Comparison of ENCODE assay signal across 8 cellular contexts in genomic region chr9:106860731-106861584, GRCh38. TPM values are rescaled to one million over a fixed set of nuclear protein-coding genes. Genes with fewer than 3 reads are reported as not detected.
A peak's percentile ranks its signal among the peaks of the same experiment; 100 is the strongest.
DNase-seq lines count a peak whose midpoint lies in the region; ATAC-seq lines count a peak whose summit lies in the region.

No MANE protein-coding gene starts in this region.

- H3K27ac Mint-ChIP-seq in activated naive CD4-positive, alpha-beta T cell treated with anti-CD3 and anti-CD28 coated beads for 36 hours = no peak overlapping the region
- no peak overlapping the region for H3K27ac Mint-ChIP-seq in immature natural killer cell
- H3K27ac Mint-ChIP-seq in stimulated activated memory B cell treated with anti-CD40 and anti-IgM and Interleukin-4, amounts not matched to agents 10 μg/mL and 1 μg/mL and 100 μg/mL, for 72 hours = no peak overlapping the region

- H3K4me3 Mint-ChIP-seq in activated naive CD4-positive, alpha-beta T cell treated with anti-CD3 and anti-CD28 coated beads for 36 hours = peak overlapping the region; percentile 43
- H3K4me3 Mint-ChIP-seq in immature natural killer cell = peak overlapping the region; percentile 54 to 72 (median 67)
- H3K4me3 Mint-ChIP-seq in stimulated activated memory B cell treated with anti-CD40 and anti-IgM and Interleukin-4, amounts not matched to agents 10 μg/mL and 1 μg/mL and 100 μg/mL, for 72 hours = peak overlapping the region; percentile 19

- H3K27me3 Mint-ChIP-seq in activated naive CD4-positive, alpha-beta T cell treated with anti-CD3 and anti-CD28 coated beads for 36 hours (ENCODE audit: low read depth) = peaks cover 65% of the 10 kb centered on the region
- peaks cover 33 to 58% (median 42%) of the 10 kb centered on the region in 3 donors for H3K27me3 Mint-ChIP-seq in immature natural killer cell (ENCODE audit: low read depth in 3 of 3)
- peaks cover 76% of the 10 kb centered on the region for H3K27me3 Mint-ChIP-seq in stimulated activated memory B cell treated with anti-CD40 and anti-IgM and Interleukin-4, amounts not matched to agents 10 μg/mL and 1 μg/mL and 100 μg/mL, for 72 hours

- CTCF ChIA-PET in activated naive CD4-positive, alpha-beta T cell treated with anti-CD3 and anti-CD28 coated beads for 36 hours (lab: Charles Lee) = no interaction called here

- peaks cover 32% of the 10 kb centered on the region for H3K4me1 Mint-ChIP-seq in activated naive CD4-positive, alpha-beta T cell treated with anti-CD3 and anti-CD28 coated beads for 36 hours (ENCODE audit: low read depth)
- H3K4me1 Mint-ChIP-seq in immature natural killer cell = peaks cover 45 to 66% of the 10 kb centered on the region in 2 donors
- peaks cover 36% of the 10 kb centered on the region for H3K4me1 Mint-ChIP-seq in stimulated activated memory B cell treated with anti-CD40 and anti-IgM and Interleukin-4, amounts not matched to agents 10 μg/mL and 1 μg/mL and 100 μg/mL, for 72 hours

- DNase-seq in activated naive CD4-positive, alpha-beta T cell treated with anti-CD3 and anti-CD28 coated beads for 36 hours = peak; percentile 3
- DNase-seq in activated naive CD4-positive, alpha-beta T cell treated with anti-CD3 and anti-CD28 coated beads, Interleukin-2, amount 50 U/mL, for 16 hours = no peak
- DNase-seq in astrocyte of the hippocampus (ENCODE audit: low read depth, low spot score) = peak; percentile 74
- no peak for DNase-seq in immature natural killer cell
- no peak for DNase-seq in GM19238 (ENCODE audit: insufficient read length, low spot score)
- DNase-seq in NCI-H1436 treated with DMSO at 0.1 percent for 48 hours (lab: John Stamatoyannopoulos, UW) = no peak

- H3K9me3 Mint-ChIP-seq in activated naive CD4-positive, alpha-beta T cell treated with anti-CD3 and anti-CD28 coated beads for 36 hours = no peaks in the 10 kb centered on the region
- H3K9me3 Mint-ChIP-seq in immature natural killer cell = peaks cover 2 to 35% (median 11%) of the 10 kb centered on the region in 6 donors
- peaks cover 4% of the 10 kb centered on the region for H3K9me3 Mint-ChIP-seq in stimulated activated memory B cell treated with anti-CD40 and anti-IgM and Interleukin-4, amounts not matched to agents 10 μg/mL and 1 μg/mL and 100 μg/mL, for 72 hours

- H3K36me3 Mint-ChIP-seq in activated naive CD4-positive, alpha-beta T cell treated with anti-CD3 and anti-CD28 coated beads for 36 hours (ENCODE audit: low read depth) = no peaks in the 10 kb centered on the region
- H3K36me3 Mint-ChIP-seq in immature natural killer cell = peaks cover 0 to 10% (median 4%) of the 10 kb centered on the region in 3 donors
- peaks cover 7% of the 10 kb centered on the region for H3K36me3 Mint-ChIP-seq in stimulated activated memory B cell treated with anti-CD40 and anti-IgM and Interleukin-4, amounts not matched to agents 10 μg/mL and 1 μg/mL and 100 μg/mL, for 72 hours

- no peak for ATAC-seq in stimulated activated memory B cell treated with anti-CD40 and anti-IgM and Interleukin-4, amounts not matched to agents 10 μg/mL and 1 μg/mL and 100 μg/mL, for 72 hours
- no peak for ATAC-seq in HG02610 (IDR thresholded peaks at IDR 0.05; ENCODE audit: unreplicated experiment)

- intact Hi-C loops in activated naive CD4-positive, alpha-beta T cell treated with anti-CD3 and anti-CD28 coated beads for 36 hours (cut with micrococcal nuclease) = loop anchor here (5.0 to 10.0 kb wide), 2 partner anchors 956 to 1019 kb away; no protein-coding TSS in a partner anchor

RNA-seq across cellular contexts. Expression of gene ZNF462, which starts 2.0 kb away (rescaled TPM):
- under 1 TPM; 0.33 to 0.40 TPM for total RNA-seq in activated naive CD4-positive, alpha-beta T cell treated with anti-CD3 and anti-CD28 coated beads for 36 hours
- under 1 TPM in 1 of 3 donors, not detected in 2; 0.94 TPM for polyA plus RNA-seq in immature natural killer cell

Comparison
In these comparisons a context has a peak if more than half of its experiments do, and no peak if none do; other contexts are left out.
1. DNase-seq: peak in activated naive CD4-positive, alpha-beta T cell treated with anti-CD3 and anti-CD28 coated beads for 36 hours (single experiment) and astrocyte of the hippocampus (single experiment); none in activated naive CD4-positive, alpha-beta T cell treated with anti-CD3 and anti-CD28 coated beads, Interleukin-2, amount 50 U/mL, for 16 hours (single experiment), immature natural killer cell (0 of 3), GM19238 (single experiment) and NCI-H1436 treated with DMSO at 0.1 percent for 48 hours (single experiment).
2. Peak in every context shown above with its lines, with median percentiles within 50 percentile points of each other: H3K4me3 Mint-ChIP-seq.